In genomic region chr9:69223605-69224004, GRCh38 we compare ENCODE assay signal across 8 cellular contexts. TPM values are rescaled to one million over a fixed set of nuclear protein-coding genes. Genes with fewer than 3 reads are reported as not detected.
DNase-seq lines count a peak whose midpoint lies in the region; ATAC-seq and TF ChIP-seq lines count a peak whose summit lies in the region.

No MANE protein-coding gene starts in this region.

- H3K4me2 ChIP-seq in osteoblast (ENCODE audit: insufficient read depth, low read length) = no peak overlapping the region

- no peak overlapping the region for H3K27ac ChIP-seq in SJCRH30
- H3K27ac ChIP-seq in osteoblast (ENCODE audit: low read depth, low read length) = no peak overlapping the region

- no peak overlapping the region for H2AFZ ChIP-seq in osteoblast (ENCODE audit: low read length)

- H3K36me3 ChIP-seq in Caco-2 (ENCODE audit: control insufficient read depth, insufficient read depth, low read length) (no peaks in the 10 kb centered on the region), SJCRH30 (peaks cover 2% of the 10 kb centered on the region; the same call in 1 of the 2 replicates), osteoblast (ENCODE audit: insufficient read depth, low read length) (peaks cover 16% of the 10 kb centered on the region)

- DNase-seq in Caco-2 (peak; percentile 13 to 38), HEK293T (ENCODE audit: extremely low spot score) (peak; percentile 69), SJCRH30 (peak; percentile 35 to 70), fibroblast of peridontal ligament (ENCODE audit: extremely low read depth) (peak; percentile 64), osteoblast (ENCODE audit: insufficient read length, low spot score, missing footprints) (peak; percentile 95), posterior vena cava (ENCODE audit: low spot score) (no peak)

- no TSS peak for BruUV-seq in Caco-2 (replicated peaks; lab: Mats Ljungman, UMichigan)

- no peak overlapping the region for H3K4me3 ChIP-seq in Caco-2 (ENCODE audit: low read depth, low read length)
- H3K4me3 ChIP-seq in SJCRH30 = no peak overlapping the region
- no peak overlapping the region for H3K4me3 ChIP-seq in osteoblast (ENCODE audit: insufficient read depth, low read length)

- TF ChIP-seq CTCF in Caco-2 (IDR thresholded peaks at IDR 0.05; ENCODE audit: insufficient read depth in 1 of 2, low read depth in 1 of 2, low read length in 1 of 2, severe bottlenecking in 1 of 2, unreplicated experiment in 1 of 2) (peak; percentile 17 to 58), osteoblast (IDR thresholded peaks at IDR 0.05; ENCODE audit: extremely low read depth, low read depth, low read length) (peak; percentile 82)

- no peak overlapping the region for H3K4me3 Mint-ChIP-seq in Caco-2 (ENCODE audit: unreplicated experiment)

- H3K9me3 ChIP-seq in Caco-2 (no peaks in the 10 kb centered on the region), SJCRH30 (replicated peaks) (no peaks in the 10 kb centered on the region), osteoblast (ENCODE audit: low read depth, low read length) (no peaks in the 10 kb centered on the region)

- H3K4me1 ChIP-seq in Caco-2 = no peaks in the 10 kb centered on the region
- H3K4me1 ChIP-seq in SJCRH30 = no peaks in the 10 kb centered on the region
- no peaks in the 10 kb centered on the region for H3K4me1 ChIP-seq in osteoblast (ENCODE audit: insufficient read depth, low read length)

- ATAC-seq in HG03097 (IDR thresholded peaks at IDR 0.05; ENCODE audit: low FRiP score, unreplicated experiment) (no peak), HG02763 (IDR thresholded peaks at IDR 0.05; ENCODE audit: unreplicated experiment) (no peak)

- no peaks in the 10 kb centered on the region for H3K27me3 Mint-ChIP-seq in Caco-2 (ENCODE audit: insufficient read depth, unreplicated experiment)

- H3K4me1 Mint-ChIP-seq in Caco-2 (ENCODE audit: low read depth, unreplicated experiment) = no peaks in the 10 kb centered on the region

- POLR2A ChIA-PET in Caco-2 (lab: Charles Lee) = no interaction called here
- POLR2A ChIA-PET in HEK293T (lab: Yijun Ruan, JAX) = no interaction called here

- no peaks in the 10 kb centered on the region for H3K9me3 Mint-ChIP-seq in Caco-2 (ENCODE audit: unreplicated experiment)

- H3K79me2 ChIP-seq in osteoblast (ENCODE audit: insufficient read depth, low read length) = no peaks in the 10 kb centered on the region

- no peaks in the 10 kb centered on the region for H4K20me1 ChIP-seq in osteoblast (ENCODE audit: insufficient read depth, low read length)

- no peaks in the 10 kb centered on the region for H3K36me3 Mint-ChIP-seq in Caco-2 (ENCODE audit: insufficient read depth, unreplicated experiment)

- CTCF ChIA-PET in Caco-2 (lab: Charles Lee) (interaction anchor here (0.7 to 1.1 kb wide), 3 partner anchors 22 to 170 kb away, joined by 3 to 7 read pairs (median 4); no protein-coding TSS in a partner anchor), HEK293T (lab: Yijun Ruan, JAX) (interaction anchor here (0.6 to 1.1 kb wide), 7 partner anchors 10 to 130 kb away, joined by 3 to 4 read pairs (median 3); no protein-coding TSS in a partner anchor)

- H3K27me3 ChIP-seq in Caco-2 (replicated peaks; ENCODE audit: control insufficient read depth, insufficient read depth, low read length) = no peaks in the 10 kb centered on the region
- no peaks in the 10 kb centered on the region for H3K27me3 ChIP-seq in SJCRH30
- no peaks in the 10 kb centered on the region for H3K27me3 ChIP-seq in osteoblast (ENCODE audit: insufficient read depth, low read length)

- no peak overlapping the region for H3K27ac Mint-ChIP-seq in Caco-2 (ENCODE audit: unreplicated experiment)

- intact Hi-C loops in Caco-2 (cut with micrococcal nuclease; ENCODE audit: unreplicated experiment) (no loop called here), posterior vena cava (cut with DNase I) (no loop called here)

TF ChIP-seq in HEK293T, 16 proteins besides CTCF, POLR2A, EP300 and RAD21:
- no peak for TF ChIP-seq HDGF (IDR thresholded peaks at IDR 0.05; ENCODE audit: borderline replicate concordance)
- TF ChIP-seq ELF4 (IDR thresholded peaks at IDR 0.05) = no peak

RNA-seq across cellular contexts. Expression of gene TJP2, which starts 49.5 kb away (rescaled TPM):
- total RNA-seq in Caco-2 (2022) (35.8 and 36.7 TPM in 2 replicates), osteoblast (28.6 and 30.4 TPM in 2 replicates), posterior vena cava (10 to 100 TPM; 83.5 to 85.1 TPM)
- 13.8 and 14.3 TPM in 2 replicates for total RNA-seq in SJCRH30 (2014; rRNA removed; shearing (Covaris generic))
